1 cellular context compared by ENCODE assay signal in genomic region chrX:109536439-109537323, GRCh38.
TF ChIP-seq lines count a peak whose summit lies in the region.

Gene NXT2 (plus strand): TSS chrX:109536844. CDS start chrX:109537007, 163 bp downstream.

TF ChIP-seq in HepG2, 621 proteins besides CTCF, POLR2A, EP300 and RAD21 (continued from another document and continues in another):
- TF ChIP-seq ZNF609 (CRISPR knock-in tag; IDR thresholded peaks at IDR 0.05; ENCODE audit: borderline replicate concordance) = no peak
- no peak for TF ChIP-seq ZNF34 (CRISPR knock-in tag; IDR thresholded peaks at IDR 0.05; ENCODE audit: borderline replicate concordance)
- no peak for TF ChIP-seq NFKBIZ (CRISPR knock-in tag; IDR thresholded peaks at IDR 0.05)
- TF ChIP-seq, protein P1, sequence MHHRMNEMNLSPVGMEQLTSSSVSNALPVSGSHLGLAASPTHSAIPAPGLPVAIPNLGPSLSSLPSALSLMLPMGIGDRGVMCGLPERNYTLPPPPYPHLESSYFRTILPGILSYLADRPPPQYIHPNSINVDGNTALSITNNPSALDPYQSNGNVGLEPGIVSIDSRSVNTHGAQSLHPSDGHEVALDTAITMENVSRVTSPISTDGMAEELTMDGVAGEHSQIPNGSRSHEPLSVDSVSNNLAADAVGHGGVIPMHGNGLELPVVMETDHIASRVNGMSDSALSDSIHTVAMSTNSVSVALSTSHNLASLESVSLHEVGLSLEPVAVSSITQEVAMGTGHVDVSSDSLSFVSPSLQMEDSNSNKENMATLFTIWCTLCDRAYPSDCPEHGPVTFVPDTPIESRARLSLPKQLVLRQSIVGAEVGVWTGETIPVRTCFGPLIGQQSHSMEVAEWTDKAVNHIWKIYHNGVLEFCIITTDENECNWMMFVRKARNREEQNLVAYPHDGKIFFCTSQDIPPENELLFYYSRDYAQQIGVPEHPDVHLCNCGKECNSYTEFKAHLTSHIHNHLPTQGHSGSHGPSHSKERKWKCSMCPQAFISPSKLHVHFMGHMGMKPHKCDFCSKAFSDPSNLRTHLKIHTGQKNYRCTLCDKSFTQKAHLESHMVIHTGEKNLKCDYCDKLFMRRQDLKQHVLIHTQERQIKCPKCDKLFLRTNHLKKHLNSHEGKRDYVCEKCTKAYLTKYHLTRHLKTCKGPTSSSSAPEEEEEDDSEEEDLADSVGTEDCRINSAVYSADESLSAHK (CRISPR knock-in tag; IDR thresholded peaks at IDR 0.05; ENCODE audit: borderline replicate concordance) = no peak
- no peak for TF ChIP-seq ZBTB7B (CRISPR knock-in tag; IDR thresholded peaks at IDR 0.05)
- peak; percentile 70 for TF ChIP-seq KMT2B (CRISPR knock-in tag; IDR thresholded peaks at IDR 0.05)
- TF ChIP-seq CC2D1A (CRISPR knock-in tag; IDR thresholded peaks at IDR 0.05) = no peak
- TF ChIP-seq, protein P2, sequence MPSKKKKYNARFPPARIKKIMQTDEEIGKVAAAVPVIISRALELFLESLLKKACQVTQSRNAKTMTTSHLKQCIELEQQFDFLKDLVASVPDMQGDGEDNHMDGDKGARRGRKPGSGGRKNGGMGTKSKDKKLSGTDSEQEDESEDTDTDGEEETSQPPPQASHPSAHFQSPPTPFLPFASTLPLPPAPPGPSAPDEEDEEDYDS (CRISPR knock-in tag; IDR thresholded peaks at IDR 0.05) = no peak; the same call in 1 of the 2 replicates
- TF ChIP-seq, protein P3, sequence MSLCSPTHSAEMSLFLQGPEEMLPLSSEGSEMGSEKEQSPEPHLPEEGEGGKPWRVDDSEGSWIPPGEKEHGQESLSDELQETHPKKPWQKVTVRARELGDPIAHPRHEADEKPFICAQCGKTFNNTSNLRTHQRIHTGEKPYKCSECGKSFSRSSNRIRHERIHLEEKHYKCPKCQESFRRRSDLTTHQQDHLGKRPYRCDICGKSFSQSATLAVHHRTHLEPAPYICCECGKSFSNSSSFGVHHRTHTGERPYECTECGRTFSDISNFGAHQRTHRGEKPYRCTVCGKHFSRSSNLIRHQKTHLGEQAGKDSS (CRISPR knock-in tag; IDR thresholded peaks at IDR 0.05; ENCODE audit: borderline replicate concordance, low read depth) = 0 out of 2 replicates have a peak, but pooled peaks have one; percentile 51
- no peak for TF ChIP-seq ZNF614 (CRISPR knock-in tag; IDR thresholded peaks at IDR 0.05; ENCODE audit: borderline replicate concordance)
- TF ChIP-seq ZC3H4 (CRISPR knock-in tag; IDR thresholded peaks at IDR 0.05; ENCODE audit: borderline replicate concordance) = no peak
- no peak for TF ChIP-seq RARA (CRISPR knock-in tag; IDR thresholded peaks at IDR 0.05)
- no peak for TF ChIP-seq CEBPG (CRISPR knock-in tag; IDR thresholded peaks at IDR 0.05)
- TF ChIP-seq PHF21A (CRISPR knock-in tag; IDR thresholded peaks at IDR 0.05) = no peak; the same call in 1 of the 2 replicates
- no peak for TF ChIP-seq ZNF101 (CRISPR knock-in tag; IDR thresholded peaks at IDR 0.05; ENCODE audit: borderline replicate concordance, low read depth)
- TF ChIP-seq TBL1XR1 (IDR thresholded peaks at IDR 0.05; ENCODE audit: borderline replicate concordance, low read length, partially characterized antibody) = peak; percentile 18
- TF ChIP-seq MYC (CRISPR knock-in tag; IDR thresholded peaks at IDR 0.05; ENCODE audit: borderline replicate concordance) = no peak; the same call in 1 of the 2 replicates
- TF ChIP-seq NR2C2 (CRISPR knock-in tag; IDR thresholded peaks at IDR 0.05; ENCODE audit: borderline replicate concordance) = peak; percentile 60; the same call in 1 of the 2 replicates
- TF ChIP-seq ZNF136 (CRISPR knock-in tag; IDR thresholded peaks at IDR 0.05; ENCODE audit: low read depth) = no peak
- 0 out of 2 replicates have a peak, but pooled peaks have one; percentile 22 for TF ChIP-seq ZNF160 (CRISPR knock-in tag; IDR thresholded peaks at IDR 0.05)
- no peak for TF ChIP-seq ZBTB21 (CRISPR knock-in tag; IDR thresholded peaks at IDR 0.05)
- no peak; the same call in 1 of the 2 replicates for TF ChIP-seq NFKB2 (CRISPR knock-in tag; IDR thresholded peaks at IDR 0.05; ENCODE audit: borderline replicate concordance)
- TF ChIP-seq ZSCAN9 (CRISPR knock-in tag; IDR thresholded peaks at IDR 0.05; ENCODE audit: borderline replicate concordance) = no peak; the same call in 1 of the 2 replicates
- TF ChIP-seq ZNF766 (CRISPR knock-in tag; IDR thresholded peaks at IDR 0.05; ENCODE audit: borderline replicate concordance) = no peak
- TF ChIP-seq ZNF572 (CRISPR knock-in tag; IDR thresholded peaks at IDR 0.05) = no peak
- no peak for TF ChIP-seq CREBL2 (CRISPR knock-in tag; IDR thresholded peaks at IDR 0.05; ENCODE audit: borderline replicate concordance)
- TF ChIP-seq ZNF329 (CRISPR knock-in tag; IDR thresholded peaks at IDR 0.05; ENCODE audit: low read depth) = no peak
- TF ChIP-seq GATAD2A (CRISPR knock-in tag; IDR thresholded peaks at IDR 0.05) = no peak; the same call in 1 of the 2 replicates
- no peak for TF ChIP-seq ZFP36 (IDR thresholded peaks at IDR 0.05; ENCODE audit: borderline replicate concordance, low read depth, low read length, partially characterized antibody)
- TF ChIP-seq ZNF414 (CRISPR knock-in tag; IDR thresholded peaks at IDR 0.05) = no peak
- no peak for TF ChIP-seq EZH2 (conservative IDR thresholded peaks at IDR 0.05; ENCODE audit: low read depth, low read length)
- TF ChIP-seq, protein P4, sequence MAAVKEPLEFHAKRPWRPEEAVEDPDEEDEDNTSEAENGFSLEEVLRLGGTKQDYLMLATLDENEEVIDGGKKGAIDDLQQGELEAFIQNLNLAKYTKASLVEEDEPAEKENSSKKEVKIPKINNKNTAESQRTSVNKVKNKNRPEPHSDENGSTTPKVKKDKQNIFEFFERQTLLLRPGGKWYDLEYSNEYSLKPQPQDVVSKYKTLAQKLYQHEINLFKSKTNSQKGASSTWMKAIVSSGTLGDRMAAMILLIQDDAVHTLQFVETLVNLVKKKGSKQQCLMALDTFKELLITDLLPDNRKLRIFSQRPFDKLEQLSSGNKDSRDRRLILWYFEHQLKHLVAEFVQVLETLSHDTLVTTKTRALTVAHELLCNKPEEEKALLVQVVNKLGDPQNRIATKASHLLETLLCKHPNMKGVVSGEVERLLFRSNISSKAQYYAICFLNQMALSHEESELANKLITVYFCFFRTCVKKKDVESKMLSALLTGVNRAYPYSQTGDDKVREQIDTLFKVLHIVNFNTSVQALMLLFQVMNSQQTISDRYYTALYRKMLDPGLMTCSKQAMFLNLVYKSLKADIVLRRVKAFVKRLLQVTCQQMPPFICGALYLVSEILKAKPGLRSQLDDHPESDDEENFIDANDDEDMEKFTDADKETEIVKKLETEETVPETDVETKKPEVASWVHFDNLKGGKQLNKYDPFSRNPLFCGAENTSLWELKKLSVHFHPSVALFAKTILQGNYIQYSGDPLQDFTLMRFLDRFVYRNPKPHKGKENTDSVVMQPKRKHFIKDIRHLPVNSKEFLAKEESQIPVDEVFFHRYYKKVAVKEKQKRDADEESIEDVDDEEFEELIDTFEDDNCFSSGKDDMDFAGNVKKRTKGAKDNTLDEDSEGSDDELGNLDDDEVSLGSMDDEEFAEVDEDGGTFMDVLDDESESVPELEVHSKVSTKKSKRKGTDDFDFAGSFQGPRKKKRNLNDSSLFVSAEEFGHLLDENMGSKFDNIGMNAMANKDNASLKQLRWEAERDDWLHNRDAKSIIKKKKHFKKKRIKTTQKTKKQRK (IDR thresholded peaks at IDR 0.05; ENCODE audit: low read length) = no peak
- TF ChIP-seq, protein P5, sequence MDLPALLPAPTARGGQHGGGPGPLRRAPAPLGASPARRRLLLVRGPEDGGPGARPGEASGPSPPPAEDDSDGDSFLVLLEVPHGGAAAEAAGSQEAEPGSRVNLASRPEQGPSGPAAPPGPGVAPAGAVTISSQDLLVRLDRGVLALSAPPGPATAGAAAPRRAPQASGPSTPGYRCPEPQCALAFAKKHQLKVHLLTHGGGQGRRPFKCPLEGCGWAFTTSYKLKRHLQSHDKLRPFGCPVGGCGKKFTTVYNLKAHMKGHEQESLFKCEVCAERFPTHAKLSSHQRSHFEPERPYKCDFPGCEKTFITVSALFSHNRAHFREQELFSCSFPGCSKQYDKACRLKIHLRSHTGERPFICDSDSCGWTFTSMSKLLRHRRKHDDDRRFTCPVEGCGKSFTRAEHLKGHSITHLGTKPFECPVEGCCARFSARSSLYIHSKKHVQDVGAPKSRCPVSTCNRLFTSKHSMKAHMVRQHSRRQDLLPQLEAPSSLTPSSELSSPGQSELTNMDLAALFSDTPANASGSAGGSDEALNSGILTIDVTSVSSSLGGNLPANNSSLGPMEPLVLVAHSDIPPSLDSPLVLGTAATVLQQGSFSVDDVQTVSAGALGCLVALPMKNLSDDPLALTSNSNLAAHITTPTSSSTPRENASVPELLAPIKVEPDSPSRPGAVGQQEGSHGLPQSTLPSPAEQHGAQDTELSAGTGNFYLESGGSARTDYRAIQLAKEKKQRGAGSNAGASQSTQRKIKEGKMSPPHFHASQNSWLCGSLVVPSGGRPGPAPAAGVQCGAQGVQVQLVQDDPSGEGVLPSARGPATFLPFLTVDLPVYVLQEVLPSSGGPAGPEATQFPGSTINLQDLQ (CRISPR knock-in tag; IDR thresholded peaks at IDR 0.05) = no peak
- TF ChIP-seq GABPB1 (CRISPR knock-in tag; IDR thresholded peaks at IDR 0.05) = peak; percentile 95
- no peak for TF ChIP-seq ZNF549 (CRISPR knock-in tag; IDR thresholded peaks at IDR 0.05)
- TF ChIP-seq NFRKB (IDR thresholded peaks at IDR 0.05) = no peak
- no peak for TF ChIP-seq ZBTB10 (CRISPR knock-in tag; IDR thresholded peaks at IDR 0.05; ENCODE audit: borderline replicate concordance)
- TF ChIP-seq ZNF629 (CRISPR knock-in tag; conservative IDR thresholded peaks at IDR 0.05) = no peak
- no peak for TF ChIP-seq SP5 (CRISPR knock-in tag; IDR thresholded peaks at IDR 0.05; ENCODE audit: borderline replicate concordance, low read depth)
- TF ChIP-seq ZKSCAN1 (IDR thresholded peaks at IDR 0.05; ENCODE audit: low read length) = no peak
- no peak for TF ChIP-seq NBN (conservative IDR thresholded peaks at IDR 0.05)
